ENCODE assay signal across 23 cellular contexts in the genomic region with DNA sequence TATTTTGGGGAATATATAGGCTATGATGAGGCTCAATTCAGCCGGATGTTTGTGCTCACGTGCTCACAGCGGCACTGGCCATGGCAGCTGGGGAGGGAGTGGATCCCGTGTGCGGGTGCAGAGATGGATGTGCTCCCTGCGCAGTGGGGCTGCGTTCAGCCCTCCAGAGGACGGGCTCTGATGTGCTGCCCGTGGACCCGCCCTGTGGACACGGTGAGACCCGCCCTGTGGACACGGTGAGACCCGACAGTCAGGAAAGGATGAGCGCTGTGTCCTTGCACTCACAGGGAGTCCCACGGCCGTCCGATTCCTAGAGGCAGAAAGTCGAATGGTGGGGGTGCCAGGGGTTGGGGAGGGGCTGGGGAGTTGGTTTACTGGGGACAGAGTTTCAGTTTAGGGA.
"Had no signal": no experiment of that assay in that cellular context is flagged by ENCODE, and none has a peak within 500 bp of the region (broad histone marks: within the 10 kb centered on the region; RNA-seq: fewer than 3 reads in every experiment).

No MANE protein-coding gene starts in this region.

- ATAC-seq: activated CD8-positive, alpha-beta T cell treated with anti-CD3 and anti-CD28 coated beads for 36 hours; activated T-cell treated with anti-CD3 and anti-CD28 coated beads, Interleukin-2, amount 50 U/mL, for 72 hours; T-helper 17 cell had no signal

- H3K4me1 Mint-ChIP-seq: activated naive CD4-positive, alpha-beta T cell treated with anti-CD3 and anti-CD28 coated beads, Interleukin-2, amount 10 ng/mL, durations not matched to agents 7 days and 5 days; activated naive CD8-positive, alpha-beta T cell treated with anti-CD3 and anti-CD28 coated beads for 36 hours had no signal

- H3K27ac ChIP-seq: brain microvascular endothelial cell, cardiac muscle cell, Peyer's patch, RWPE1 had no signal

- DNase-seq: activated CD4-positive, CD25-positive, alpha-beta regulatory T cell; activated CD8-positive, alpha-beta memory T cell treated with anti-CD3 and anti-CD28 coated beads, Interleukin-2, amount 50 U/mL, for 4 hours; activated CD8-positive, alpha-beta T cell treated with anti-CD3 and anti-CD28 coated beads for 36 hours; activated gamma-delta T cell treated with Interleukin-2 at 50 U/mL for 16 hours; activated naive CD4-positive, alpha-beta T cell treated with anti-CD3 and anti-CD28 coated beads, Interleukin-2, amount 10 ng/mL, durations not matched to agents 7 days and 5 days; activated naive CD8-positive, alpha-beta T cell treated with anti-CD3 and anti-CD28 coated beads for 36 hours; activated T-cell treated with anti-CD3 and anti-CD28 coated beads, Interleukin-2, amount 50 U/mL, for 72 hours; brain microvascular endothelial cell; KG1; NCI-H1048; NCI-H146; NCI-H187 treated with DMSO at 0.1 percent for 48 hours; NCI-H2081 treated with DMSO at 0.1 percent for 48 hours; NCI-H446; NCI-H524; Peyer's patch; SIG-M5; T-helper 17 cell; T1000 had no signal

- H3K36me3 Mint-ChIP-seq: activated naive CD4-positive, alpha-beta T cell treated with anti-CD3 and anti-CD28 coated beads, Interleukin-2, amount 10 ng/mL, durations not matched to agents 7 days and 5 days; activated naive CD8-positive, alpha-beta T cell treated with anti-CD3 and anti-CD28 coated beads for 36 hours had no signal

- H3K4me1 ChIP-seq: Peyer's patch had no signal

- H3K27ac Mint-ChIP-seq: activated CD8-positive, alpha-beta T cell treated with anti-CD3 and anti-CD28 coated beads for 36 hours; activated naive CD4-positive, alpha-beta T cell treated with anti-CD3 and anti-CD28 coated beads, Interleukin-2, amount 10 ng/mL, durations not matched to agents 7 days and 5 days; activated naive CD8-positive, alpha-beta T cell treated with anti-CD3 and anti-CD28 coated beads for 36 hours; activated T-cell treated with anti-CD3 and anti-CD28 coated beads, Interleukin-2, amount 50 U/mL, for 72 hours; activated T-helper 2 cell treated with anti-CD3 and anti-CD28 coated beads, Interferon-gamma antibody, Interleukin-2, Interleukin-4, amounts not matched to agents 10 μg/mL and 5 μg/mL and 100 μg/mL, durations not matched to agents 14 hours and 24 hours and 36 hours; T-helper 17 cell had no signal

- H3K4me3 ChIP-seq: cardiac muscle cell, Peyer's patch had no signal

- H3K9me3 Mint-ChIP-seq: activated CD8-positive, alpha-beta T cell treated with anti-CD3 and anti-CD28 coated beads for 36 hours; activated naive CD4-positive, alpha-beta T cell treated with anti-CD3 and anti-CD28 coated beads, Interleukin-2, amount 10 ng/mL, durations not matched to agents 7 days and 5 days; activated naive CD8-positive, alpha-beta T cell treated with anti-CD3 and anti-CD28 coated beads for 36 hours; activated T-cell treated with anti-CD3 and anti-CD28 coated beads, Interleukin-2, amount 50 U/mL, for 72 hours; activated T-helper 2 cell treated with anti-CD3 and anti-CD28 coated beads, Interferon-gamma antibody, Interleukin-2, Interleukin-4, amounts not matched to agents 10 μg/mL and 5 μg/mL and 100 μg/mL, durations not matched to agents 14 hours and 24 hours and 36 hours had no signal

- H3K9me3 ChIP-seq: Peyer's patch had no signal

- FAIRE-seq: TTC549 had no signal

- H3K27me3 Mint-ChIP-seq: activated CD8-positive, alpha-beta T cell treated with anti-CD3 and anti-CD28 coated beads for 36 hours; activated naive CD8-positive, alpha-beta T cell treated with anti-CD3 and anti-CD28 coated beads for 36 hours; T-helper 17 cell had no signal

- H3K27me3 ChIP-seq: brain microvascular endothelial cell, cardiac muscle cell, Peyer's patch had no signal

- H3K36me3 ChIP-seq: brain microvascular endothelial cell, cardiac muscle cell, Peyer's patch had no signal

- H3K4me3 Mint-ChIP-seq: activated CD8-positive, alpha-beta T cell treated with anti-CD3 and anti-CD28 coated beads for 36 hours; activated naive CD4-positive, alpha-beta T cell treated with anti-CD3 and anti-CD28 coated beads, Interleukin-2, amount 10 ng/mL, durations not matched to agents 7 days and 5 days; activated naive CD8-positive, alpha-beta T cell treated with anti-CD3 and anti-CD28 coated beads for 36 hours; activated T-cell treated with anti-CD3 and anti-CD28 coated beads, Interleukin-2, amount 50 U/mL, for 72 hours; T-helper 17 cell had no signal
